In the genomic region with DNA sequence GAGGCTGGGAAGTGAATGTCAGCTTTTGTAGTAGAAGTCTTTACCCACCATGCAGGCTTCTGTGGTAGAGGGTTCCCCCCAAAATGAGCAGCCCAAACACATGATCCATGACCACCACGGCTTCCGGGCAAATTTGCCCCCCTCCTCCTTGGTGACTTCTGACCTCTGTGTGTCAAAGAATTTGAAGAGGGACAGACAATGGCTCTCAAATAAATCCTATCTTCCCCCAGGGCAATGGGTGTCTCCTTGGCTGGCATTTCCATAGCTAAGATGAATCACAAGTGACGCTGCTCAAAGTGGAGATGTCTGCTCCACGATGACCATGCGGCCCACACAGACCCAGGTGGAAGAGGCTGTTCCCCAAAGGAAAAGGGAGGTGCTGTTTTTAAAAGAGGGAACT, we compare ENCODE assay signal across 18 cellular contexts.
"Had no signal": no experiment of that assay in that cellular context is flagged by ENCODE, and none has a peak within 500 bp of the region (broad histone marks: within the 10 kb centered on the region; RNA-seq: fewer than 3 reads in every experiment).

No MANE protein-coding gene starts in this region.

- H3K36me3 ChIP-seq: cardiac muscle cell, heart left ventricle, left ventricle myocardium inferior, pancreas, right lobe of liver, upper lobe of right lung, WERI-Rb-1 had no signal

- H3K4me1 ChIP-seq: heart left ventricle, left ventricle myocardium inferior, pancreas, upper lobe of right lung had no signal

- H3K27ac ChIP-seq: cardiac muscle cell, epithelial cell of prostate, heart left ventricle, left ventricle myocardium inferior, pancreas, right lobe of liver, upper lobe of right lung, WERI-Rb-1 had no signal

- DNase-seq: activated CD4-positive, alpha-beta T cell treated with anti-CD3 and anti-CD28 coated beads for 1 hour; activated T-cell treated with anti-CD3 and anti-CD28 coated beads, Interleukin-2, amount 50 U/mL, for 72 hours; dermis blood vessel endothelial cell; effector memory CD8-positive, alpha-beta T cell; heart left ventricle; kidney glomerular epithelial cell; left ventricle myocardium inferior; naive B cell; pancreas; small intestine; stimulated activated CD4-positive, alpha-beta T cell treated with anti-CD3 and anti-CD28 coated beads, Interleukin-15, amount 100 ng/mL, for 24 hours; stimulated activated CD4-positive, alpha-beta T cell treated with anti-CD3 and anti-CD28 coated beads, Interleukin-2, amount 100 ng/mL, for 48 hours; stimulated activated naive CD8-positive, alpha-beta T cell treated with anti-CD3 and anti-CD28 coated beads, Interleukin-15, amount 100 ng/mL, for 72 hours; WERI-Rb-1 had no signal

- H3K9me3 ChIP-seq: left ventricle myocardium inferior, pancreas, right lobe of liver, upper lobe of right lung had no signal

- H3K27me3 ChIP-seq: cardiac muscle cell, heart left ventricle, pancreas, right lobe of liver, upper lobe of right lung had no signal

- H3K4me3 ChIP-seq: cardiac muscle cell, heart left ventricle, left ventricle myocardium inferior, pancreas, right lobe of liver, upper lobe of right lung had no signal

- ATAC-seq: activated T-cell treated with anti-CD3 and anti-CD28 coated beads, Interleukin-2, amount 50 U/mL, for 72 hours; effector memory CD8-positive, alpha-beta T cell; heart left ventricle; pancreas; right lobe of liver; stimulated activated naive CD8-positive, alpha-beta T cell treated with anti-CD3 and anti-CD28 coated beads, Interleukin-15, amount 100 ng/mL, for 72 hours had no signal
